Comparison of ENCODE assay signal across 1 cellular context in the genomic region with DNA sequence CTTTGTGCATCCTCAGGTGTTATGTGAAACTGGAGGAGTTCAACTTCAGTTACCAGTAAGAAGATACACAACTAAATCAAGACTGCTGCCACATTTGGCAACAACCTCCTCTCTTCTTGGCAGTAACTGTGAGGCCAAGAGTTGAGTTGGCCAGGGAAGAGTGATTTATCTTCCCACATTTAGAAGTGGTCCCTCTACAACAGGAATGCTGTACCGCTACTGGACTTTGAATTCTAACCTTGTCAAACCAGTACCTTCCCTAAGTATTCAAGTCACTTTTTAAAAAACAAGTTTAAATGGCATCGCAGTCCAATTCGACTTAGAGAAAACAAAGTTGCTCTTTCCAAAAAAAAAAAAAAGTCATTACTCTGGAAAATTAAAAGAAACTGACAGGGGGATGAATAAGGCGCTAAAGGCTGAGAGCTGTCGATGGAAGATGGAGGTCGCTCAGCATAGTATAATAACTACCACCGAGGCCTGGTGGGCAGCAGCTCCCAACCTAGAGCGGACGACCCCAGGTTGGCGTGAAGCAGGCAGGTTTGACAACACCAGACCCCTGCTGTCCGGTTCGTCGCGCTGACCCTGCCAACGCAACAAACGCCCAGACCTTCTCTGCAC.
TF ChIP-seq lines count a peak whose summit lies in the region.

No MANE protein-coding gene starts in this region.

TF ChIP-seq in HepG2, 621 proteins besides CTCF, POLR2A, EP300 and RAD21 (continued from another document and continues in another):
- TF ChIP-seq, protein P1, sequence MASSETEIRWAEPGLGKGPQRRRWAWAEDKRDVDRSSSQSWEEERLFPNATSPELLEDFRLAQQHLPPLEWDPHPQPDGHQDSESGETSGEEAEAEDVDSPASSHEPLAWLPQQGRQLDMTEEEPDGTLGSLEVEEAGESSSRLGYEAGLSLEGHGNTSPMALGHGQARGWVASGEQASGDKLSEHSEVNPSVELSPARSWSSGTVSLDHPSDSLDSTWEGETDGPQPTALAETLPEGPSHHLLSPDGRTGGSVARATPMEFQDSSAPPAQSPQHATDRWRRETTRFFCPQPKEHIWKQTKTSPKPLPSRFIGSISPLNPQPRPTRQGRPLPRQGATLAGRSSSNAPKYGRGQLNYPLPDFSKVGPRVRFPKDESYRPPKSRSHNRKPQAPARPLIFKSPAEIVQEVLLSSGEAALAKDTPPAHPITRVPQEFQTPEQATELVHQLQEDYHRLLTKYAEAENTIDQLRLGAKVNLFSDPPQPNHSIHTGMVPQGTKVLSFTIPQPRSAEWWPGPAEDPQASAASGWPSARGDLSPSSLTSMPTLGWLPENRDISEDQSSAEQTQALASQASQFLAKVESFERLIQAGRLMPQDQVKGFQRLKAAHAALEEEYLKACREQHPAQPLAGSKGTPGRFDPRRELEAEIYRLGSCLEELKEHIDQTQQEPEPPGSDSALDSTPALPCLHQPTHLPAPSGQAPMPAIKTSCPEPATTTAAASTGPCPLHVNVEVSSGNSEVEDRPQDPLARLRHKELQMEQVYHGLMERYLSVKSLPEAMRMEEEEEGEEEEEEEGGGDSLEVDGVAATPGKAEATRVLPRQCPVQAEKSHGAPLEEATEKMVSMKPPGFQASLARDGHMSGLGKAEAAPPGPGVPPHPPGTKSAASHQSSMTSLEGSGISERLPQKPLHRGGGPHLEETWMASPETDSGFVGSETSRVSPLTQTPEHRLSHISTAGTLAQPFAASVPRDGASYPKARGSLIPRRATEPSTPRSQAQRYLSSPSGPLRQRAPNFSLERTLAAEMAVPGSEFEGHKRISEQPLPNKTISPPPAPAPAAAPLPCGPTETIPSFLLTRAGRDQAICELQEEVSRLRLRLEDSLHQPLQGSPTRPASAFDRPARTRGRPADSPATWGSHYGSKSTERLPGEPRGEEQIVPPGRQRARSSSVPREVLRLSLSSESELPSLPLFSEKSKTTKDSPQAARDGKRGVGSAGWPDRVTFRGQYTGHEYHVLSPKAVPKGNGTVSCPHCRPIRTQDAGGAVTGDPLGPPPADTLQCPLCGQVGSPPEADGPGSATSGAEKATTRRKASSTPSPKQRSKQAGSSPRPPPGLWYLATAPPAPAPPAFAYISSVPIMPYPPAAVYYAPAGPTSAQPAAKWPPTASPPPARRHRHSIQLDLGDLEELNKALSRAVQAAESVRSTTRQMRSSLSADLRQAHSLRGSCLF (CRISPR knock-in tag; IDR thresholded peaks at IDR 0.05; ENCODE audit: borderline replicate concordance), result peak; percentile 28; the same call in 1 of the 2 replicates
- TF ChIP-seq ZNF761 (CRISPR knock-in tag; conservative IDR thresholded peaks at IDR 0.05) (0 out of 2 replicates have a peak, but pooled peaks have one; percentile 10), ZNF574 (CRISPR knock-in tag; IDR thresholded peaks at IDR 0.05) (peak; percentile 4; the same call in 1 of the 2 replicates), ZNF225 (CRISPR knock-in tag; IDR thresholded peaks at IDR 0.05) (no peak), ZFP36 (IDR thresholded peaks at IDR 0.05; ENCODE audit: borderline replicate concordance, low read depth, low read length, partially characterized antibody) (no peak), ZNF501 (CRISPR knock-in tag; IDR thresholded peaks at IDR 0.05) (peak; percentile 82; the same call in 1 of the 2 replicates), SALL2 (CRISPR knock-in tag; IDR thresholded peaks at IDR 0.05) (peak; percentile 17; the same call in 1 of the 2 replicates), MED1 (CRISPR knock-in tag; IDR thresholded peaks at IDR 0.05) (0 out of 2 replicates have a peak, but pooled peaks have one; percentile 12), DMAP1 (CRISPR knock-in tag; IDR thresholded peaks at IDR 0.05) (no peak), ZZZ3 (CRISPR knock-in tag; IDR thresholded peaks at IDR 0.05; ENCODE audit: borderline replicate concordance) (peak; percentile 66; the same call in 1 of the 2 replicates), ZNF264 (CRISPR knock-in tag; IDR thresholded peaks at IDR 0.05) (0 out of 2 replicates have a peak, but pooled peaks have one; percentile 13), SMAD3 (CRISPR knock-in tag; IDR thresholded peaks at IDR 0.05) (0 out of 2 replicates have a peak, but pooled peaks have one; percentile 24), ZNF251 (CRISPR knock-in tag; IDR thresholded peaks at IDR 0.05) (0 out of 2 replicates have a peak, but pooled peaks have one; percentile 69), ISL2 (CRISPR knock-in tag; IDR thresholded peaks at IDR 0.05) (0 out of 2 replicates have a peak, but pooled peaks have one; percentile 5), ZNF503 (CRISPR knock-in tag; IDR thresholded peaks at IDR 0.05) (peak; percentile 50; the same call in 1 of the 2 replicates), SIN3A (IDR thresholded peaks at IDR 0.05; ENCODE audit: borderline replicate concordance, low read depth, low read length) (0 out of 2 replicates have a peak, but pooled peaks have one; percentile 28), ETS1 (CRISPR knock-in tag; IDR thresholded peaks at IDR 0.05) (no peak), PAF1 (CRISPR knock-in tag; IDR thresholded peaks at IDR 0.05) (no peak), ZNF629 (CRISPR knock-in tag; conservative IDR thresholded peaks at IDR 0.05) (0 out of 2 replicates have a peak, but pooled peaks have one; percentile 25), MTA1 (CRISPR knock-in tag; IDR thresholded peaks at IDR 0.05; ENCODE audit: borderline replicate concordance) (peak; percentile 43; the same call in 1 of the 2 replicates), ZNF24 (IDR thresholded peaks at IDR 0.05) (no peak), SOX6 (IDR thresholded peaks at IDR 0.05) (no peak), SOX6 (CRISPR knock-in tag; IDR thresholded peaks at IDR 0.05) (0 out of 2 replicates have a peak, but pooled peaks have one; percentile 52), ZIK1 (CRISPR knock-in tag; IDR thresholded peaks at IDR 0.05; ENCODE audit: borderline replicate concordance, low read depth) (0 out of 2 replicates have a peak, but pooled peaks have one; percentile 29), ZNF660 (CRISPR knock-in tag; IDR thresholded peaks at IDR 0.05; ENCODE audit: borderline replicate concordance, low read depth) (no peak), ZBTB3 (CRISPR knock-in tag; IDR thresholded peaks at IDR 0.05; ENCODE audit: borderline replicate concordance, low read depth) (0 out of 2 replicates have a peak, but pooled peaks have one; percentile 54), ZFP82 (CRISPR knock-in tag; IDR thresholded peaks at IDR 0.05; ENCODE audit: borderline replicate concordance) (no peak), ZNF570 (CRISPR knock-in tag; IDR thresholded peaks at IDR 0.05; ENCODE audit: borderline replicate concordance) (0 out of 2 replicates have a peak, but pooled peaks have one; percentile 58), ZNF343 (CRISPR knock-in tag; IDR thresholded peaks at IDR 0.05) (peak; percentile 46; the same call in 1 of the 2 replicates), ZNF781 (CRISPR knock-in tag; IDR thresholded peaks at IDR 0.05; ENCODE audit: borderline replicate concordance, not compliant biosample characterization) (peak; percentile 79), ATF7 (IDR thresholded peaks at IDR 0.05) (no peak), ATF7 (CRISPR knock-in tag; IDR thresholded peaks at IDR 0.05) (peak; percentile 85; the same call in 1 of the 2 replicates), DNMT3B (CRISPR knock-in tag; conservative IDR thresholded peaks at IDR 0.05) (peak; percentile 69; the same call in 1 of the 2 replicates), KMT2B (CRISPR knock-in tag; IDR thresholded peaks at IDR 0.05) (peak; percentile 41; the same call in 1 of the 2 replicates), SETDB1 (CRISPR knock-in tag; IDR thresholded peaks at IDR 0.05; ENCODE audit: borderline replicate concordance) (0 out of 2 replicates have a peak, but pooled peaks have one; percentile 13), ZNF256 (CRISPR knock-in tag; conservative IDR thresholded peaks at IDR 0.05) (0 out of 2 replicates have a peak, but pooled peaks have one; percentile 55), GTF3A (CRISPR knock-in tag; conservative IDR thresholded peaks at IDR 0.05) (0 out of 2 replicates have a peak, but pooled peaks have one; percentile 75), NFKBIZ (CRISPR knock-in tag; IDR thresholded peaks at IDR 0.05) (no peak)
- TF ChIP-seq, protein P2, sequence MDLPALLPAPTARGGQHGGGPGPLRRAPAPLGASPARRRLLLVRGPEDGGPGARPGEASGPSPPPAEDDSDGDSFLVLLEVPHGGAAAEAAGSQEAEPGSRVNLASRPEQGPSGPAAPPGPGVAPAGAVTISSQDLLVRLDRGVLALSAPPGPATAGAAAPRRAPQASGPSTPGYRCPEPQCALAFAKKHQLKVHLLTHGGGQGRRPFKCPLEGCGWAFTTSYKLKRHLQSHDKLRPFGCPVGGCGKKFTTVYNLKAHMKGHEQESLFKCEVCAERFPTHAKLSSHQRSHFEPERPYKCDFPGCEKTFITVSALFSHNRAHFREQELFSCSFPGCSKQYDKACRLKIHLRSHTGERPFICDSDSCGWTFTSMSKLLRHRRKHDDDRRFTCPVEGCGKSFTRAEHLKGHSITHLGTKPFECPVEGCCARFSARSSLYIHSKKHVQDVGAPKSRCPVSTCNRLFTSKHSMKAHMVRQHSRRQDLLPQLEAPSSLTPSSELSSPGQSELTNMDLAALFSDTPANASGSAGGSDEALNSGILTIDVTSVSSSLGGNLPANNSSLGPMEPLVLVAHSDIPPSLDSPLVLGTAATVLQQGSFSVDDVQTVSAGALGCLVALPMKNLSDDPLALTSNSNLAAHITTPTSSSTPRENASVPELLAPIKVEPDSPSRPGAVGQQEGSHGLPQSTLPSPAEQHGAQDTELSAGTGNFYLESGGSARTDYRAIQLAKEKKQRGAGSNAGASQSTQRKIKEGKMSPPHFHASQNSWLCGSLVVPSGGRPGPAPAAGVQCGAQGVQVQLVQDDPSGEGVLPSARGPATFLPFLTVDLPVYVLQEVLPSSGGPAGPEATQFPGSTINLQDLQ (CRISPR knock-in tag; IDR thresholded peaks at IDR 0.05), result no peak
- TF ChIP-seq, protein P3, sequence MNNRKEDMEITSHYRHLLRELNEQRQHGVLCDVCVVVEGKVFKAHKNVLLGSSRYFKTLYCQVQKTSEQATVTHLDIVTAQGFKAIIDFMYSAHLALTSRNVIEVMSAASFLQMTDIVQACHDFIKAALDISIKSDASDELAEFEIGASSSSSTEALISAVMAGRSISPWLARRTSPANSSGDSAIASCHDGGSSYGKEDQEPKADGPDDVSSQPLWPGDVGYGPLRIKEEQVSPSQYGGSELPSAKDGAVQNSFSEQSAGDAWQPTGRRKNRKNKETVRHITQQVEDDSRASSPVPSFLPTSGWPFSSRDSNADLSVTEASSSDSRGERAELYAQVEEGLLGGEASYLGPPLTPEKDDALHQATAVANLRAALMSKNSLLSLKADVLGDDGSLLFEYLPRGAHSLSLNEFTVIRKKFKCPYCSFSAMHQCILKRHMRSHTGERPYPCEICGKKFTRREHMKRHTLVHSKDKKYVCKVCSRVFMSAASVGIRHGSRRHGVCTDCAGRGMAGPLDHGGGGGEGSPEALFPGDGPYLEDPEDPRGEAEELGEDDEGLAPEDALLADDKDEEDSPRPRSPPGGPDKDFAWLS (CRISPR knock-in tag; IDR thresholded peaks at IDR 0.05; ENCODE audit: borderline replicate concordance), result no peak
